In the genomic region with DNA sequence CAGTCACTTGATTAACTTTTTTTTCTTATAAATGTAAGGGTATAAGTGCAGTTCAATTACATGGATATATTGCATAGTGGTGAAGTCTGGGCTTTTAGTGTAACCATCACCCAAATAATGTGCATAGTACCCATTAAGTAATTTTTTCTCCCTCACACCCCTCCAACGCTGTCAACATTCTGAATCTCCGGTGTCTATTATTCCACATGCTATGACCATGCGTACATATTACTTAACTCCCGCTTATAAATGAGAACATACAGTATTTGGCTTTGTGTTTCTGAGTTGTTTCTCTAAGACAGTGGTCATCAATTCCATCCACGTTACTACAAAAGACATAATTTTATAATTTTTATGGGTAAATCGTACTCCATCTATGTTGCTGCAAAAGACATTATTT, we compare ENCODE assay signal across 24 cellular contexts.
"Had no signal": no experiment of that assay in that cellular context is flagged by ENCODE, and none has a peak within 500 bp of the region (broad histone marks: within the 10 kb centered on the region; RNA-seq: fewer than 3 reads in every experiment).

No MANE protein-coding gene starts in this region.

- H3K27me3 ChIP-seq: hepatocyte, ovary, right atrium auricular region, stomach, testis, thyroid gland, upper lobe of right lung had no signal

- H3K36me3 Mint-ChIP-seq: naive B cell; stimulated activated naive B cell treated with anti-CD40 and anti-IgM and Interleukin-4, amounts not matched to agents 10 μg/mL and 1 μg/mL and 100 μg/mL, for 72 hours had no signal

- DNase-seq: islet precursor cell; left ventricle myocardium inferior; mesendoderm; naive B cell; ovary; stimulated activated CD4-positive, alpha-beta T cell treated with anti-CD3 and anti-CD28 coated beads, Interleukin-12 subunit alpha, Interleukin-12 subunit beta, amount 100 ng/mL, for 4 hours; stimulated activated CD4-positive, alpha-beta T cell treated with anti-CD3 and anti-CD28 coated beads, Interleukin-15, amount 100 ng/mL, for 24 hours; stimulated activated CD4-positive, alpha-beta T cell treated with anti-CD3 and anti-CD28 coated beads, Interleukin-2, amount 100 ng/mL, for 24 hours; stimulated activated CD4-positive, alpha-beta T cell treated with anti-CD3 and anti-CD28 coated beads, Interleukin-4, amount 100 ng/mL, for 1 hour; stimulated activated naive B cell treated with anti-CD40 and anti-IgM and Interleukin-4, amounts not matched to agents 10 μg/mL and 1 μg/mL and 100 μg/mL, for 72 hours; stimulated activated naive CD8-positive, alpha-beta T cell treated with anti-CD3 and anti-CD28 coated beads, Interleukin-15, Interleukin-2, amounts not matched to agents 100 U/mL and 50 U/mL, for 24 hours; stomach; testis; thyroid gland; trophoblast cell; upper lobe of right lung had no signal

- H3K4me3 ChIP-seq: hepatocyte, left ventricle myocardium inferior, lung, ovary, right atrium auricular region, skin epidermis, stomach, testis, thyroid gland, upper lobe of right lung had no signal

- H3K27ac ChIP-seq: hepatocyte, left ventricle myocardium inferior, ovary, right atrium auricular region, skin epidermis, stomach, testis, thyroid gland, upper lobe of right lung had no signal

- H3K36me3 ChIP-seq: left ventricle myocardium inferior, ovary, right atrium auricular region, stomach, thyroid gland, upper lobe of right lung had no signal

- H3K4me1 ChIP-seq: left ventricle myocardium inferior, right atrium auricular region, stomach, testis, thyroid gland, upper lobe of right lung had no signal

- H3K9me3 ChIP-seq: ovary, right atrium auricular region, testis, thyroid gland, upper lobe of right lung had no signal

- H3K4me3 Mint-ChIP-seq: mesothelial cell of epicardium; naive B cell; natural killer cell treated with Interleukin-12 subunit alpha and Interleukin-12 subunit beta and Interleukin-15 and Interleukin-18, amount 100 ng/mL, for 72 hours; stimulated activated naive B cell treated with anti-CD40 and anti-IgM and Interleukin-4, amounts not matched to agents 10 μg/mL and 1 μg/mL and 100 μg/mL, for 72 hours had no signal

- ATAC-seq: natural killer cell treated with Interleukin-12 subunit alpha and Interleukin-12 subunit beta and Interleukin-15 and Interleukin-18, amount 100 ng/mL, for 72 hours; sciatic nerve; stimulated activated naive B cell treated with anti-CD40 and anti-IgM and Interleukin-4, amounts not matched to agents 10 μg/mL and 1 μg/mL and 100 μg/mL, for 72 hours; stimulated activated naive CD8-positive, alpha-beta T cell treated with anti-CD3 and anti-CD28 coated beads, Interleukin-15, Interleukin-2, amounts not matched to agents 100 U/mL and 50 U/mL, for 24 hours; upper lobe of right lung had no signal

- H3K4me1 Mint-ChIP-seq: naive B cell; stimulated activated naive B cell treated with anti-CD40 and anti-IgM and Interleukin-4, amounts not matched to agents 10 μg/mL and 1 μg/mL and 100 μg/mL, for 72 hours had no signal

- H3K27me3 Mint-ChIP-seq: naive B cell; natural killer cell treated with Interleukin-12 subunit alpha and Interleukin-12 subunit beta and Interleukin-15 and Interleukin-18, amount 100 ng/mL, for 72 hours; progenitor cell of endocrine pancreas; stimulated activated naive B cell treated with anti-CD40 and anti-IgM and Interleukin-4, amounts not matched to agents 10 μg/mL and 1 μg/mL and 100 μg/mL, for 72 hours had no signal

- H3K27ac Mint-ChIP-seq: mesothelial cell of epicardium; naive B cell; natural killer cell treated with Interleukin-12 subunit alpha and Interleukin-12 subunit beta and Interleukin-15 and Interleukin-18, amount 100 ng/mL, for 72 hours; progenitor cell of endocrine pancreas; stimulated activated naive B cell treated with anti-CD40 and anti-IgM and Interleukin-4, amounts not matched to agents 10 μg/mL and 1 μg/mL and 100 μg/mL, for 72 hours had no signal

- H2AFZ ChIP-seq: hepatocyte had no signal

- H3K4me2 ChIP-seq: hepatocyte had no signal

- H3K79me2 ChIP-seq: hepatocyte had no signal
